Comparison of ENCODE assay signal across 11 cellular contexts in genomic region chr1:223772771-223773160, GRCh38.
DNase-seq lines count a peak whose midpoint lies in the region; ATAC-seq and TF ChIP-seq lines count a peak whose summit lies in the region.
"Had no signal": no experiment of that assay in that cellular context is flagged by ENCODE, and none has a peak within 500 bp of the region (broad histone marks: within the 10 kb centered on the region; RNA-seq: fewer than 3 reads in every experiment).

No MANE protein-coding gene starts in this region.

- DNase-seq in heart right ventricle (no peak), left ventricle myocardium superior (no peak), caudate nucleus (lab: John Stamatoyannopoulos, UW) (no peak), vagina (ENCODE audit: extremely low spot score in 2 of 2) (peak in 1 of 2 donors; percentile 29), KBM-7 (no peak)
- DNase-seq: activated CD4-positive, alpha-beta T cell treated with anti-CD3 and anti-CD28 coated beads for 1 hour had no signal

- H3K27me3 ChIP-seq in heart right ventricle (no peaks in the 10 kb centered on the region), vagina (no peaks in the 10 kb centered on the region)

- ATAC-seq in heart right ventricle (no peak), left ventricle myocardium superior (no peak), GM19328 (IDR thresholded peaks at IDR 0.05; ENCODE audit: unreplicated experiment) (no peak), GM18870 (IDR thresholded peaks at IDR 0.05; ENCODE audit: unreplicated experiment) (no peak)

- intact Hi-C loops in heart right ventricle (cut with DNase I), result no loop called here
- intact Hi-C loops in left ventricle myocardium superior (cut with micrococcal nuclease), result no loop called here
- intact Hi-C loops in vagina (cut with DNase I), result no loop called here

- peaks cover 0 to 91% (median 31%) of the 10 kb centered on the region in 9 donors for H3K36me3 ChIP-seq in heart right ventricle
- peaks cover 3 to 64% of the 10 kb centered on the region in 2 donors for H3K36me3 ChIP-seq in vagina

- H3K4me1 Mint-ChIP-seq in nephron, result peaks cover 45% of the 10 kb centered on the region

- no peaks in the 10 kb centered on the region for H3K27me3 Mint-ChIP-seq in nephron (ENCODE audit: low read depth)
- H3K27me3 Mint-ChIP-seq: B cell had no signal

- no peak for TF ChIP-seq CTCF in heart right ventricle (IDR thresholded peaks at IDR 0.05)
- no peak for TF ChIP-seq CTCF in nephron (IDR thresholded peaks at IDR 0.05; ENCODE audit: unreplicated experiment in 3 of 3)
- no peak for TF ChIP-seq CTCF in vagina (IDR thresholded peaks at IDR 0.05)

- H3K36me3 Mint-ChIP-seq in nephron (ENCODE audit: low read depth), result peaks cover 88% of the 10 kb centered on the region

- no peaks in the 10 kb centered on the region for H3K9me3 Mint-ChIP-seq in nephron

- H3K27ac ChIP-seq in heart right ventricle, result peak overlapping the region in 9 of 10 donors; percentile 14 to 83 (median 68)
- H3K27ac ChIP-seq in caudate nucleus (ENCODE audit: low read depth, low read length), result peak overlapping the region; percentile 85
- peak overlapping the region; percentile 84 for H3K27ac ChIP-seq in vagina

- WGBS in heart right ventricle, 2 donors, result 75 to 79% methylated on average over 5 of the region's 5 CpGs

- TF ChIP-seq POLR2A in vagina (IDR thresholded peaks at IDR 0.05), result no peak

- H3K4me1 ChIP-seq in heart right ventricle, result peaks cover 11 to 74% (median 40%) of the 10 kb centered on the region in 9 donors
- H3K4me1 ChIP-seq in vagina, result peaks cover 29% of the 10 kb centered on the region

- H3K9me3 ChIP-seq in heart right ventricle (no peaks in the 10 kb centered on the region), vagina (no peaks in the 10 kb centered on the region)

- in situ Hi-C loops in KBM-7 (cut with MboI; ENCODE audit: low pct_unique_long_range_greater_than_20kb, low sequenced_read_pairs), result no loop called here

- peak overlapping the region in 2 of 3 experiments; percentile 10 to 43 for H3K27ac Mint-ChIP-seq in nephron

- no peak overlapping the region for H3K4me3 Mint-ChIP-seq in nephron
- H3K4me3 Mint-ChIP-seq: B cell had no signal

- H3K4me3 ChIP-seq in heart right ventricle (no peak overlapping the region), vagina (no peak overlapping the region)
- H3K4me3 ChIP-seq: SK-N-MC had no signal
